In genomic region chr11:290621-291231, GRCh38 we compare ENCODE assay signal across 10 cellular contexts. TPM values are rescaled to one million over a fixed set of nuclear protein-coding genes. Genes with fewer than 3 reads are reported as not detected.
A peak's percentile ranks its signal among the peaks of the same experiment; 100 is the strongest.
DNase-seq lines count a peak whose midpoint lies in the region; ATAC-seq and TF ChIP-seq lines count a peak whose summit lies in the region.
"Had no signal": no experiment of that assay in that cellular context is flagged by ENCODE, and none has a peak within 500 bp of the region (broad histone marks: within the 10 kb centered on the region; RNA-seq: fewer than 3 reads in every experiment).

No MANE protein-coding gene starts in this region.

- H3K27ac Mint-ChIP-seq in activated T-cell treated with anti-CD3 and anti-CD28 coated beads, Interleukin-2, amount 50 U/mL, for 24 hours = no peak overlapping the region
- peak overlapping the region; percentile 20 for H3K27ac Mint-ChIP-seq in activated T-helper 17 cell treated with anti-CD3 and anti-CD28 coated beads, Interleukin-2, amount 50 U/mL, for 72 hours
- H3K27ac Mint-ChIP-seq in stimulated activated naive CD8-positive, alpha-beta T cell treated with anti-CD3 and anti-CD28 coated beads, Interleukin-15, amount 100 ng/mL, for 72 hours = peak overlapping the region; percentile 2 to 99

- peak; percentile 33 for DNase-seq in activated T-cell treated with anti-CD3 and anti-CD28 coated beads, Interleukin-2, amount 50 U/mL, for 24 hours
- DNase-seq in activated T-cell treated with anti-CD3 and anti-CD28 coated beads for 4 hours (no peak), lower lobe of right lung (peak; percentile 44), GM03348 (ENCODE audit: low spot score) (no peak), midbrain (lab: John Stamatoyannopoulos, UW) (no peak)
- DNase-seq in stimulated activated naive CD8-positive, alpha-beta T cell treated with anti-CD3 and anti-CD28 coated beads, Interleukin-15, amount 100 ng/mL, for 72 hours = peak in 1 of 2 donors; percentile 23
- DNase-seq in activated CD4-positive, CD25-positive, alpha-beta regulatory T cell treated with anti-CD3 and anti-CD28 coated beads, Interleukin-2, amount 50 U/mL, for 72 hours = no peak
- DNase-seq: NCI-H187 treated with DMSO at 0.1 percent for 48 hours, PC-3 had no signal

- H3K36me3 ChIP-seq in lower lobe of right lung = peaks cover 22% of the 10 kb centered on the region

- H3K27me3 ChIP-seq in lower lobe of right lung (ENCODE audit: low read depth) = no peaks in the 10 kb centered on the region

- H3K27ac ChIP-seq in lower lobe of right lung = no peak overlapping the region

- H3K4me1 ChIP-seq in lower lobe of right lung = peaks cover 21% of the 10 kb centered on the region

- ATAC-seq in activated T-helper 17 cell treated with anti-CD3 and anti-CD28 coated beads, Interleukin-2, amount 50 U/mL, for 72 hours (replicated peaks) = no peak
- ATAC-seq in lower lobe of right lung = no peak
- no peak for ATAC-seq in stimulated activated naive CD8-positive, alpha-beta T cell treated with anti-CD3 and anti-CD28 coated beads, Interleukin-15, amount 100 ng/mL, for 72 hours
- ATAC-seq: PC-3 had no signal

- no peaks in the 10 kb centered on the region for H3K9me3 Mint-ChIP-seq in activated T-cell treated with anti-CD3 and anti-CD28 coated beads, Interleukin-2, amount 50 U/mL, for 24 hours
- no peaks in the 10 kb centered on the region for H3K9me3 Mint-ChIP-seq in activated T-helper 17 cell treated with anti-CD3 and anti-CD28 coated beads, Interleukin-2, amount 50 U/mL, for 72 hours
- H3K9me3 Mint-ChIP-seq in stimulated activated naive CD8-positive, alpha-beta T cell treated with anti-CD3 and anti-CD28 coated beads, Interleukin-15, amount 100 ng/mL, for 72 hours = no peaks in the 10 kb centered on the region

- H3K9me3 ChIP-seq in lower lobe of right lung = no peaks in the 10 kb centered on the region

- H3K27me3 Mint-ChIP-seq in activated T-cell treated with anti-CD3 and anti-CD28 coated beads, Interleukin-2, amount 50 U/mL, for 24 hours = peaks cover 8% of the 10 kb centered on the region
- no peaks in the 10 kb centered on the region for H3K27me3 Mint-ChIP-seq in activated T-helper 17 cell treated with anti-CD3 and anti-CD28 coated beads, Interleukin-2, amount 50 U/mL, for 72 hours
- H3K27me3 Mint-ChIP-seq in stimulated activated naive CD8-positive, alpha-beta T cell treated with anti-CD3 and anti-CD28 coated beads, Interleukin-15, amount 100 ng/mL, for 72 hours = no peaks in the 10 kb centered on the region

- intact Hi-C loops in lower lobe of right lung (cut with DNase I) = no loop called here

- H3K4me3 Mint-ChIP-seq in activated T-cell treated with anti-CD3 and anti-CD28 coated beads, Interleukin-2, amount 50 U/mL, for 24 hours = peak overlapping the region; percentile 31
- H3K4me3 Mint-ChIP-seq in activated T-helper 17 cell treated with anti-CD3 and anti-CD28 coated beads, Interleukin-2, amount 50 U/mL, for 72 hours = peak overlapping the region; percentile 62
- peak overlapping the region; percentile 91 to 95 for H3K4me3 Mint-ChIP-seq in stimulated activated naive CD8-positive, alpha-beta T cell treated with anti-CD3 and anti-CD28 coated beads, Interleukin-15, amount 100 ng/mL, for 72 hours

- no peak overlapping the region for H3K4me3 ChIP-seq in lower lobe of right lung

- peaks cover 15% of the 10 kb centered on the region for H3K36me3 Mint-ChIP-seq in activated T-cell treated with anti-CD3 and anti-CD28 coated beads, Interleukin-2, amount 50 U/mL, for 24 hours (ENCODE audit: low read depth)
- H3K36me3 Mint-ChIP-seq in activated T-helper 17 cell treated with anti-CD3 and anti-CD28 coated beads, Interleukin-2, amount 50 U/mL, for 72 hours (ENCODE audit: low read depth) = peaks cover 53% of the 10 kb centered on the region

- peaks cover 22% of the 10 kb centered on the region for H3K4me1 Mint-ChIP-seq in activated T-cell treated with anti-CD3 and anti-CD28 coated beads, Interleukin-2, amount 50 U/mL, for 24 hours (ENCODE audit: low read depth)
- peaks cover 11% of the 10 kb centered on the region for H3K4me1 Mint-ChIP-seq in activated T-helper 17 cell treated with anti-CD3 and anti-CD28 coated beads, Interleukin-2, amount 50 U/mL, for 72 hours
- H3K4me1 Mint-ChIP-seq in stimulated activated naive CD8-positive, alpha-beta T cell treated with anti-CD3 and anti-CD28 coated beads, Interleukin-15, amount 100 ng/mL, for 72 hours = peaks cover 88% of the 10 kb centered on the region

- TF ChIP-seq CTCF in lower lobe of right lung (IDR thresholded peaks at IDR 0.05) = no peak

RNA-seq across cellular contexts. Expression of gene PGGHG, which starts 1.8 kb away (rescaled TPM):
- 100 to 1,000 TPM in 1 of 2 donors, 10 to 100 TPM in 1; 31.7 to 196 TPM for total RNA-seq in activated T-helper 17 cell treated with anti-CD3 and anti-CD28 coated beads, Interleukin-2, amount 50 U/mL, for 72 hours
- 163 TPM for total RNA-seq in lower lobe of right lung

RNA-seq across cellular contexts. Expression of gene IFITM5, which starts 8.6 kb away (rescaled TPM):
- not detected for total RNA-seq in activated T-helper 17 cell treated with anti-CD3 and anti-CD28 coated beads, Interleukin-2, amount 50 U/mL, for 72 hours
- total RNA-seq in lower lobe of right lung = not detected
- total RNA-seq: PC-3 had no signal

RNA-seq across cellular contexts. Expression of gene NLRP6, which starts 12.5 kb away (rescaled TPM):
- 1 to 10 TPM in 1 of 2 donors, under 1 TPM in 1; 0.43 to 2.2 TPM for total RNA-seq in activated T-helper 17 cell treated with anti-CD3 and anti-CD28 coated beads, Interleukin-2, amount 50 U/mL, for 72 hours
- total RNA-seq in lower lobe of right lung = 1.3 TPM
- total RNA-seq: PC-3 had no signal

RNA-seq across cellular contexts. Expression of gene IFITM2, which starts 16.9 kb away (rescaled TPM):
- 100 to 1,000 TPM; 187 to 261 TPM for total RNA-seq in activated T-helper 17 cell treated with anti-CD3 and anti-CD28 coated beads, Interleukin-2, amount 50 U/mL, for 72 hours
- 607 TPM for total RNA-seq in lower lobe of right lung

RNA-seq across cellular contexts. Expression of gene IFITM1, which starts 23.1 kb away (rescaled TPM):
- total RNA-seq in activated T-helper 17 cell treated with anti-CD3 and anti-CD28 coated beads, Interleukin-2, amount 50 U/mL, for 72 hours = 10 to 100 TPM; 95.7 to 97.1 TPM
- total RNA-seq in lower lobe of right lung = 128 TPM

Comparison
In these comparisons a context has a peak if more than half of its experiments do, and no peak if none do; other contexts are left out.
1. DNase-seq: peak in activated T-cell treated with anti-CD3 and anti-CD28 coated beads, Interleukin-2, amount 50 U/mL, for 24 hours (single experiment) and lower lobe of right lung (single experiment); none in activated T-cell treated with anti-CD3 and anti-CD28 coated beads for 4 hours (single experiment), GM03348 (single experiment), activated CD4-positive, CD25-positive, alpha-beta regulatory T cell treated with anti-CD3 and anti-CD28 coated beads, Interleukin-2, amount 50 U/mL, for 72 hours (single experiment) and midbrain (single experiment).
2. H3K4me3 Mint-ChIP-seq: peak in every context shown above with its lines; median percentile 93 in stimulated activated naive CD8-positive, alpha-beta T cell treated with anti-CD3 and anti-CD28 coated beads, Interleukin-15, amount 100 ng/mL, for 72 hours; 62 in activated T-helper 17 cell treated with anti-CD3 and anti-CD28 coated beads, Interleukin-2, amount 50 U/mL, for 72 hours; 31 in activated T-cell treated with anti-CD3 and anti-CD28 coated beads, Interleukin-2, amount 50 U/mL, for 24 hours.